1 cellular context compared by ENCODE assay signal in the genomic region with DNA sequence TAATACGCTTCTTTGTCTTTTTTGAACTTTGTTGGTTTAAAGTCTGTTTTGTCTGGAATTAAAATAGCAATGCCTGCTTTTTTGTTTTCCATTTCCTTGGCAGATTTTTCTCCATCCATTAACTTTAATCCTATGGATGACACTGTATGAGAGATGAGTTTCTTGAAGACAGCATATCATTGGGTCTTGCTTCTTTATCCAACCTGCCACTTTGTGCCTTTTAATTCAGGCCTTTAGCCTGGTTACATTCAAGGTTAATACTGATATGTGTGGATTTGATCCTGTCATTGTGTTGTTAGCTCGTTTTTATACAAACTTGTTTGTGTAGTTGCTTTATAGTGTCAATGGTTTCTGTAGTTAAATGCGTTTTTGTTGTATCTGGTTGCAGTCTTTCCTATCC.
TF ChIP-seq lines count a peak whose summit lies in the region.

No MANE protein-coding gene starts in this region.

TF ChIP-seq in A549, 52 proteins besides CTCF, POLR2A, EP300 and RAD21 (continued from another document):
- TF ChIP-seq PBX3 (IDR thresholded peaks at IDR 0.05) (no peak), HOXB13 (CRISPR knock-in tag; IDR thresholded peaks at IDR 0.05; ENCODE audit: low read depth) (no peak), RNF2 (IDR thresholded peaks at IDR 0.05; ENCODE audit: borderline replicate concordance, low read depth) (no peak), KDM1A (IDR thresholded peaks at IDR 0.05; ENCODE audit: low read depth) (no peak), HEYL (CRISPR knock-in tag; IDR thresholded peaks at IDR 0.05) (no peak), TP53 (CRISPR knock-in tag; IDR thresholded peaks at IDR 0.05) (no peak), FOSB (CRISPR knock-in tag; IDR thresholded peaks at IDR 0.05) (no peak), JUNB (IDR thresholded peaks at IDR 0.05) (no peak), MYC (IDR thresholded peaks at IDR 0.05; ENCODE audit: borderline replicate concordance, low read length) (no peak), REST (IDR thresholded peaks at IDR 0.05) (no peak), CHD2 (IDR thresholded peaks at IDR 0.05; ENCODE audit: low read length, partially characterized antibody) (no peak), FOSL2 (IDR thresholded peaks at IDR 0.05) (no peak), FOSL2 (CRISPR knock-in tag; IDR thresholded peaks at IDR 0.05) (no peak)
- TF ChIP-seq, protein P1, sequence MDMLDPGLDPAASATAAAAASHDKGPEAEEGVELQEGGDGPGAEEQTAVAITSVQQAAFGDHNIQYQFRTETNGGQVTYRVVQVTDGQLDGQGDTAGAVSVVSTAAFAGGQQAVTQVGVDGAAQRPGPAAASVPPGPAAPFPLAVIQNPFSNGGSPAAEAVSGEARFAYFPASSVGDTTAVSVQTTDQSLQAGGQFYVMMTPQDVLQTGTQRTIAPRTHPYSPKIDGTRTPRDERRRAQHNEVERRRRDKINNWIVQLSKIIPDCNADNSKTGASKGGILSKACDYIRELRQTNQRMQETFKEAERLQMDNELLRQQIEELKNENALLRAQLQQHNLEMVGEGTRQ (IDR thresholded peaks at IDR 0.05), result no peak
TF ChIP-seq in A549: peak in this region for 0.
